Comparison of ENCODE assay signal across 25 cellular contexts in the genomic region with DNA sequence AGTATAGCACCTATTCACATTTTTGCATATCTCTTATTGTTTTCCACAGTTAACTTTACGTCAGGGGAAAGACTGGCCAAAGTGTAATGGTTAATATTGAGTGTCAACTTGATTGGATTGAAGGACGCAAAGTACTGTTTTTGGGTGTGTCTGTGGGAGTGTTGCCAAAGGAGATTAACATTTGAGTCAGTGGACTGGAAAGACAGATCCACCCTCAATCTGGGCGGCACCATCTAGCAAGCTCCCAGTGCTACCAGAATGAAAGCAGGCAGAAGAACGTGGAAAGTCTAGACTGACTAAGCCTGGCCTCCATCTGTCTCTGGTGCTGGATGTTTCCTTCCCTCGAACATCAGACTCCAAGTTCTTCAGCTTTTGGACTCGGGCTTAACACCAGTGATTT.
"Had no signal": no experiment of that assay in that cellular context is flagged by ENCODE, and none has a peak within 500 bp of the region (broad histone marks: within the 10 kb centered on the region; RNA-seq: fewer than 3 reads in every experiment).

No MANE protein-coding gene starts in this region.

- H3K27me3 ChIP-seq: body of pancreas, heart right ventricle, pancreas, right atrium auricular region, thyroid gland had no signal

- H3K9me3 ChIP-seq: body of pancreas, psoas muscle, right atrium auricular region, thyroid gland had no signal

- H3K4me1 ChIP-seq: body of pancreas, heart right ventricle, pancreas, psoas muscle, right atrium auricular region, thyroid gland had no signal

- H3K4me3 ChIP-seq: body of pancreas, heart right ventricle, mucosa of descending colon, pancreas, psoas muscle, right atrium auricular region, thyroid gland had no signal

- DNase-seq: activated CD4-positive, alpha-beta T cell treated with anti-CD3 and anti-CD28 coated beads, Interleukin-2, amount 10 ng/mL, durations not matched to agents 7 days and 5 days; activated CD4-positive, CD25-positive, alpha-beta regulatory T cell treated with anti-CD3 and anti-CD28 coated beads, Interleukin-2, amount 50 U/mL, for 72 hours; activated CD8-positive, alpha-beta memory T cell treated with anti-CD3 and anti-CD28 coated beads, Interleukin-2, amount 10 ng/mL, durations not matched to agents 7 days and 5 days; activated CD8-positive, alpha-beta T cell treated with anti-CD3 and anti-CD28 coated beads for 36 hours; activated gamma-delta T cell; activated naive CD4-positive, alpha-beta T cell treated with anti-CD3 and anti-CD28 coated beads, Interleukin-2, amount 50 U/mL, for 16 hours; activated T-cell treated with anti-CD3 and anti-CD28 coated beads for 4 hours; anterior cingulate cortex; body of pancreas; foreskin fibroblast; heart right ventricle; islet precursor cell; left cardiac atrium; mesenchymal stem cell; mucosa of descending colon; nephron progenitor cell; pancreas; psoas muscle; stimulated activated CD4-positive, alpha-beta T cell treated with anti-CD3 and anti-CD28 coated beads, Interleukin-12 subunit alpha, Interleukin-12 subunit beta, amount 100 ng/mL, for 4 hours; stimulated activated CD4-positive, alpha-beta T cell treated with anti-CD3 and anti-CD28 coated beads, Interleukin-4, amount 100 ng/mL, for 4 hours; stimulated activated naive CD8-positive, alpha-beta T cell treated with anti-CD3 and anti-CD28 coated beads, Interleukin-15, Interleukin-2, amounts not matched to agents 100 U/mL and 50 U/mL, for 24 hours; substantia nigra; thyroid gland had no signal

- H3K36me3 ChIP-seq: heart right ventricle, pancreas, right atrium auricular region, thyroid gland had no signal

- H3K27ac ChIP-seq: body of pancreas, heart right ventricle, pancreas, psoas muscle, right atrium auricular region, thyroid gland, VCaP had no signal

- FAIRE-seq: pancreas had no signal

- ATAC-seq: activated CD8-positive, alpha-beta memory T cell treated with anti-CD3 and anti-CD28 coated beads, Interleukin-2, amount 10 ng/mL, durations not matched to agents 7 days and 5 days; activated CD8-positive, alpha-beta T cell treated with anti-CD3 and anti-CD28 coated beads for 36 hours; body of pancreas; heart right ventricle; left cardiac atrium; mucosa of descending colon; pancreas; psoas muscle; stimulated activated naive CD8-positive, alpha-beta T cell treated with anti-CD3 and anti-CD28 coated beads, Interleukin-15, Interleukin-2, amounts not matched to agents 100 U/mL and 50 U/mL, for 24 hours had no signal
